Comparison of ENCODE assay signal across 1 cellular context in the genomic region with DNA sequence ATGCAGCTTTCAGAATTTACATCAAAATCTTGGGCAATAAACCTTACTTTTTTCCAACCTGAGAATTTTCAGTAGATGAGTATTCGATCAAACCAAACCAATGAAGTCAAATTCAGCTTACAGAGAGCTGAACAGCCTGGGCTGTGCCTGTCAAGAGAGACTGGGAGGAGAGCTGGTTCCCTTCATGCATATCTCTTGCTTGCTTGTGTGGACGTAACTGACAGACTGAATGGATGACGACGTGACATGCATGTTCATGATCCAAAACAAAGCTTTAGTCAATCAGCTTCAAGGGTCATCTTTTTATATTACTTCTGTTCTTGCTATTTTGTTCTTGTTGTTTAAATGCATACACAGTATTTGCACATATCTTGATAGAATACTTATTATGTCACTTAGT.
TF ChIP-seq lines count a peak whose summit lies in the region.

No MANE protein-coding gene starts in this region.

TF ChIP-seq in H1, 55 proteins besides CTCF, POLR2A, EP300 and RAD21:
- TF ChIP-seq POLR2AphosphoS5 (IDR thresholded peaks at IDR 0.05; ENCODE audit: low read depth, low read length) (no peak), FOSL1 (IDR thresholded peaks at IDR 0.05; ENCODE audit: insufficient read depth, low read depth, low read length) (no peak), NANOG (IDR thresholded peaks at IDR 0.05; ENCODE audit: insufficient read depth, low read depth, low read length, poor library complexity, severe bottlenecking) (no peak), NRF1 (IDR thresholded peaks at IDR 0.05; ENCODE audit: low read depth, low read length) (no peak), CHD2 (IDR thresholded peaks at IDR 0.05; ENCODE audit: low read length) (no peak), GABPA (IDR thresholded peaks at IDR 0.05; ENCODE audit: borderline replicate concordance, insufficient read depth, low read length) (no peak), GTF2F1 (IDR thresholded peaks at IDR 0.05; ENCODE audit: borderline replicate concordance, low read depth, low read length) (no peak), RXRA (IDR thresholded peaks at IDR 0.05; ENCODE audit: insufficient read depth, low read depth, low read length) (no peak), MAFK (IDR thresholded peaks at IDR 0.05; ENCODE audit: low read depth, low read length) (no peak)
- TF ChIP-seq, protein P1, sequence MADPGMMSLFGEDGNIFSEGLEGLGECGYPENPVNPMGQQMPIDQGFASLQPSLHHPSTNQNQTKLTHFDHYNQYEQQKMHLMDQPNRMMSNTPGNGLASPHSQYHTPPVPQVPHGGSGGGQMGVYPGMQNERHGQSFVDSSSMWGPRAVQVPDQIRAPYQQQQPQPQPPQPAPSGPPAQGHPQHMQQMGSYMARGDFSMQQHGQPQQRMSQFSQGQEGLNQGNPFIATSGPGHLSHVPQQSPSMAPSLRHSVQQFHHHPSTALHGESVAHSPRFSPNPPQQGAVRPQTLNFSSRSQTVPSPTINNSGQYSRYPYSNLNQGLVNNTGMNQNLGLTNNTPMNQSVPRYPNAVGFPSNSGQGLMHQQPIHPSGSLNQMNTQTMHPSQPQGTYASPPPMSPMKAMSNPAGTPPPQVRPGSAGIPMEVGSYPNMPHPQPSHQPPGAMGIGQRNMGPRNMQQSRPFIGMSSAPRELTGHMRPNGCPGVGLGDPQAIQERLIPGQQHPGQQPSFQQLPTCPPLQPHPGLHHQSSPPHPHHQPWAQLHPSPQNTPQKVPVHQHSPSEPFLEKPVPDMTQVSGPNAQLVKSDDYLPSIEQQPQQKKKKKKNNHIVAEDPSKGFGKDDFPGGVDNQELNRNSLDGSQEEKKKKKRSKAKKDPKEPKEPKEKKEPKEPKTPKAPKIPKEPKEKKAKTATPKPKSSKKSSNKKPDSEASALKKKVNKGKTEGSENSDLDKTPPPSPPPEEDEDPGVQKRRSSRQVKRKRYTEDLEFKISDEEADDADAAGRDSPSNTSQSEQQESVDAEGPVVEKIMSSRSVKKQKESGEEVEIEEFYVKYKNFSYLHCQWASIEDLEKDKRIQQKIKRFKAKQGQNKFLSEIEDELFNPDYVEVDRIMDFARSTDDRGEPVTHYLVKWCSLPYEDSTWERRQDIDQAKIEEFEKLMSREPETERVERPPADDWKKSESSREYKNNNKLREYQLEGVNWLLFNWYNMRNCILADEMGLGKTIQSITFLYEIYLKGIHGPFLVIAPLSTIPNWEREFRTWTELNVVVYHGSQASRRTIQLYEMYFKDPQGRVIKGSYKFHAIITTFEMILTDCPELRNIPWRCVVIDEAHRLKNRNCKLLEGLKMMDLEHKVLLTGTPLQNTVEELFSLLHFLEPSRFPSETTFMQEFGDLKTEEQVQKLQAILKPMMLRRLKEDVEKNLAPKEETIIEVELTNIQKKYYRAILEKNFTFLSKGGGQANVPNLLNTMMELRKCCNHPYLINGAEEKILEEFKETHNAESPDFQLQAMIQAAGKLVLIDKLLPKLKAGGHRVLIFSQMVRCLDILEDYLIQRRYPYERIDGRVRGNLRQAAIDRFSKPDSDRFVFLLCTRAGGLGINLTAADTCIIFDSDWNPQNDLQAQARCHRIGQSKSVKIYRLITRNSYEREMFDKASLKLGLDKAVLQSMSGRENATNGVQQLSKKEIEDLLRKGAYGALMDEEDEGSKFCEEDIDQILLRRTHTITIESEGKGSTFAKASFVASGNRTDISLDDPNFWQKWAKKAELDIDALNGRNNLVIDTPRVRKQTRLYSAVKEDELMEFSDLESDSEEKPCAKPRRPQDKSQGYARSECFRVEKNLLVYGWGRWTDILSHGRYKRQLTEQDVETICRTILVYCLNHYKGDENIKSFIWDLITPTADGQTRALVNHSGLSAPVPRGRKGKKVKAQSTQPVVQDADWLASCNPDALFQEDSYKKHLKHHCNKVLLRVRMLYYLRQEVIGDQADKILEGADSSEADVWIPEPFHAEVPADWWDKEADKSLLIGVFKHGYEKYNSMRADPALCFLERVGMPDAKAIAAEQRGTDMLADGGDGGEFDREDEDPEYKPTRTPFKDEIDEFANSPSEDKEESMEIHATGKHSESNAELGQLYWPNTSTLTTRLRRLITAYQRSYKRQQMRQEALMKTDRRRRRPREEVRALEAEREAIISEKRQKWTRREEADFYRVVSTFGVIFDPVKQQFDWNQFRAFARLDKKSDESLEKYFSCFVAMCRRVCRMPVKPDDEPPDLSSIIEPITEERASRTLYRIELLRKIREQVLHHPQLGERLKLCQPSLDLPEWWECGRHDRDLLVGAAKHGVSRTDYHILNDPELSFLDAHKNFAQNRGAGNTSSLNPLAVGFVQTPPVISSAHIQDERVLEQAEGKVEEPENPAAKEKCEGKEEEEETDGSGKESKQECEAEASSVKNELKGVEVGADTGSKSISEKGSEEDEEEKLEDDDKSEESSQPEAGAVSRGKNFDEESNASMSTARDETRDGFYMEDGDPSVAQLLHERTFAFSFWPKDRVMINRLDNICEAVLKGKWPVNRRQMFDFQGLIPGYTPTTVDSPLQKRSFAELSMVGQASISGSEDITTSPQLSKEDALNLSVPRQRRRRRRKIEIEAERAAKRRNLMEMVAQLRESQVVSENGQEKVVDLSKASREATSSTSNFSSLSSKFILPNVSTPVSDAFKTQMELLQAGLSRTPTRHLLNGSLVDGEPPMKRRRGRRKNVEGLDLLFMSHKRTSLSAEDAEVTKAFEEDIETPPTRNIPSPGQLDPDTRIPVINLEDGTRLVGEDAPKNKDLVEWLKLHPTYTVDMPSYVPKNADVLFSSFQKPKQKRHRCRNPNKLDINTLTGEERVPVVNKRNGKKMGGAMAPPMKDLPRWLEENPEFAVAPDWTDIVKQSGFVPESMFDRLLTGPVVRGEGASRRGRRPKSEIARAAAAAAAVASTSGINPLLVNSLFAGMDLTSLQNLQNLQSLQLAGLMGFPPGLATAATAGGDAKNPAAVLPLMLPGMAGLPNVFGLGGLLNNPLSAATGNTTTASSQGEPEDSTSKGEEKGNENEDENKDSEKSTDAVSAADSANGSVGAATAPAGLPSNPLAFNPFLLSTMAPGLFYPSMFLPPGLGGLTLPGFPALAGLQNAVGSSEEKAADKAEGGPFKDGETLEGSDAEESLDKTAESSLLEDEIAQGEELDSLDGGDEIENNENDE (IDR thresholded peaks at IDR 0.05; ENCODE audit: insufficient replicate concordance, low read length) = no peak
